9 cellular contexts compared by ENCODE assay signal in the genomic region with DNA sequence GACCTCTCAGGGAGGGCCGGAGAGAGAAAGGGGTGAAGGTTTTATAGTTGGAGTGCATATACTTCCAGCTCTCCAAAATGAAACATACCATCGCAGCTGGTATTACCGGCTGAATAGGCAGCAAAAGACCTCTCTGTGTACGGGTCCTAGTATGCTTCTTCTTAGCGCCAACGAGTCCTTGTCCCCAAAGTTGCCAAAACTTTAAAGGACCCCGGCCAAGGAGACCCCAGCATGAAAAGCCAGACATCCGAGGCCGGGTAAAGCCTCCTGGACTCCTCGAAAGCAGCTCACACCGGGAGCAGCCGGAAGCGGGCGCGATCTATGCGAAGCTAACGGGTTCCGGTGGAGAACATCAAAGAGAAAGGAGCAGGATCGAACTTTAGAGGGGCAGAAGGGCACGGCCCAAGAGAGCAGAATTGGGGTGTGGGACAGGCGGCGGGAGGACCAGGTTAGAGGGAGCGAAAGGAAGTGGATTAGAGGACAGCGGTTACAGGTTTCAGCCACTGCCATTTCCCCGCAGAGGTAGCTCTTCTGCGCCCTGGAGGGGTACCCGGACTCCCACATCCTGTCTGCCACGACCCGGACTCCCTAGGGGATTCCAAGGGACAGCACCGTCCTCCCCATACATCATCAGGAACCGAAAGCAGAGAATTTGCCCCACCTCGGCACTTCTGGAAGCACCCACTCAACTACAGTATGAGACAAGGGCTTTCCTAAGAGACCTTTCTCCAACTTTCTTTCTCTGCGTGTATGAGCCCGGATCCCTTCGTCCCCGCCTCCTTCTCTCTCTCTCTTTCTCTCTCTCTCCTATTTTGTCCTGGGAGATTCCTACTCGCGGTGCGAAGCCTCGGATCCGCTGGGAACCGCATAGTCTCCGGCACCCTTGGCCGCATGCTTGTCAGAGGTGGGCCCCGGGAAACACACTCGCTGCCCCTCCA. TPM values are rescaled to one million over a fixed set of nuclear protein-coding genes. Genes with fewer than 3 reads are reported as not detected.
A peak's percentile ranks its signal among the peaks of the same experiment; 100 is the strongest.
DNase-seq lines count a peak whose midpoint lies in the region; ATAC-seq and TF ChIP-seq lines count a peak whose summit lies in the region.
"Had no signal": no experiment of that assay in that cellular context is flagged by ENCODE, and none has a peak within 500 bp of the region (broad histone marks: within the 10 kb centered on the region; RNA-seq: fewer than 3 reads in every experiment).

No MANE protein-coding gene starts in this region.

- DNase-seq in GM13976 (ENCODE audit: low spot score) (peak; percentile 58), WERI-Rb-1 (peak; percentile 20), heart right ventricle (no peak), sciatic nerve (ENCODE audit: low spot score) (no peak), RPMI8226 (no peak), NOMO-1 treated with DMSO at 0.1 percent for 48 hours (lab: John Stamatoyannopoulos, UW; ENCODE audit: unreplicated experiment) (no peak)

- H3K36me3 ChIP-seq in WERI-Rb-1, result no peaks in the 10 kb centered on the region
- no peaks in the 10 kb centered on the region for H3K36me3 ChIP-seq in heart right ventricle

- intact Hi-C loops in heart right ventricle (cut with DNase I), result loop anchor here in 2 of 10 donors (10.0 kb wide), 1 partner anchor 290 kb away; no protein-coding TSS in a partner anchor
- intact Hi-C loops in sciatic nerve (cut with DNase I), result no loop called here

- no peak overlapping the region for H3K27ac ChIP-seq in WERI-Rb-1
- peak overlapping the region in 1 of 10 donors; percentile 54 for H3K27ac ChIP-seq in heart right ventricle

- H3K4me1 ChIP-seq in heart right ventricle, result peaks cover 0 to 26% (median 21%) of the 10 kb centered on the region in 9 donors

- 1 to 2% methylated on average over 46 of the region's 46 CpGs for WGBS in heart right ventricle, 2 donors

- peak overlapping the region; percentile 58 for H3K4me3 ChIP-seq in WERI-Rb-1 (ENCODE audit: low read depth, low read length)
- peak overlapping the region; percentile 0 to 51 (median 44) for H3K4me3 ChIP-seq in heart right ventricle

- ATAC-seq in HG02642 (IDR thresholded peaks at IDR 0.05; ENCODE audit: poor library complexity, unreplicated experiment) (peak; percentile 59), heart right ventricle (peak in 6 of 8 donors; percentile 17 to 46 (median 31)), sciatic nerve (peak; percentile 31), GM21367 (IDR thresholded peaks at IDR 0.05; ENCODE audit: unreplicated experiment) (no peak)

- TF ChIP-seq CTCF in GM13976 (IDR thresholded peaks at IDR 0.05; ENCODE audit: borderline replicate concordance, control extremely low read depth, extremely low read depth, insufficient read depth, missing control alignments) (no peak), WERI-Rb-1 (IDR thresholded peaks at IDR 0.05; ENCODE audit: low read depth, low read length) (no peak), heart right ventricle (IDR thresholded peaks at IDR 0.05) (no peak)

- H3K27me3 ChIP-seq in WERI-Rb-1 (ENCODE audit: insufficient read depth, low read depth, severe bottlenecking) (peaks cover 75% of the 10 kb centered on the region), heart right ventricle (peaks cover 23 to 97% (median 96%) of the 10 kb centered on the region in 7 donors)

- H3K9me3 ChIP-seq in WERI-Rb-1 (ENCODE audit: severe bottlenecking) (no peaks in the 10 kb centered on the region), heart right ventricle (no peaks in the 10 kb centered on the region)

- in situ Hi-C loops in GM13976 (cut with MboI; ENCODE audit: low sequenced_read_pairs, unreplicated experiment), result no loop called here

RNA-seq across cellular contexts. Expression of a gene that starts 0.6 kb away (rescaled TPM):
- total RNA-seq in heart right ventricle (10 to 100 TPM in 2 of 10 donors, 1 to 10 TPM in 2, under 1 TPM in 3, not detected in 3; 0.21 to 32.4 (median 2.9) TPM), sciatic nerve (not detected)
- under 1 TPM in 1 of 2 donors, not detected in 1; 0.29 TPM for polyA plus RNA-seq in heart right ventricle
- total RNA-seq: renal cortical epithelial cell had no signal

Comparison
In these comparisons a context has a peak if more than half of its experiments do, and no peak if none do; other contexts are left out.
1. DNase-seq: peak in GM13976 (single experiment) and WERI-Rb-1 (single experiment); none in heart right ventricle (0 of 2), sciatic nerve (single experiment), RPMI8226 (single experiment) and NOMO-1 treated with DMSO at 0.1 percent for 48 hours (single experiment).